ENCODE assay signal across 8 cellular contexts in the genomic region with DNA sequence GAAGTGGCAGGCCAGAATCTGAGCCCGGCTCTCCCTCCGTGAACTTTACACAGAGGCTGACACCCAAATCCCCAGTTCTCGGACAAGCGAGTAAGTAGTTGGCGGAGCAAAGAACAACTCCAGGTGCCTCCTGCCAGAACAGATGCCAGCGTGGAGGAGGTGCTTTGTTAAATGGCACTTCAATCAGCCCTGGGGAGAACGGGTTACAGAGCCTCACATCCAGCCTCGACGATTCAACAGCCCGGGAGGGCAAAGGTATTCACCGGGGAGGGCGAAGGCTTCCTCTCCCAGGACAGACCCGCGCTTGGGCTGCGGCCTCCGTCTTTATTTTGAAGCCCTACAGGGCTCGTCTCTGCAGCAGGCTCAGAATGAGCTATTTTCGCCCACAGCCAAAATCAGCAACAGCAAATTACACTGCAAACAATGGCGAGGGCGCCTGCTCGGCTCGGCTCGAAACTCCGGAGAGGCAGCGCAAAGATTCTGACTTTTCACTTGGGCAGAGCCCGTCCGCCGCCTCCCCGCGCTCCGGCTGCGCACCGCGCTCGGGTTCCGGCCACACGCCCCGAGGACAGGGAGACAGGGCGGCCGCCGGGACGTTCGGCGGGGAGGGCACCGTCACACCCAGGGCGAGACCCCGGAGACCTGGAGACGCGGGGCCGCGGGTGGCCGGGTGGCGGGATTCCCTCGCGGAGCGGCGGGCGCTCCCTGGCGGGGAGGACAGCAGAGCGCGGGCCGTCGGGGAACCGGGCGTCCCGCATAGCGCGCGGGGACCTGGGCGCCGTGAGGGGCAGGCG. TPM values are rescaled to one million over a fixed set of nuclear protein-coding genes. Genes with fewer than 3 reads are reported as not detected.
A peak's percentile ranks its signal among the peaks of the same experiment; 100 is the strongest.
DNase-seq lines count a peak whose midpoint lies in the region; ATAC-seq, FAIRE-seq and TF ChIP-seq lines count a peak whose summit lies in the region.

No MANE protein-coding gene starts in this region.

- H3K27ac ChIP-seq in Panc1 (ENCODE audit: low read length) (no peak overlapping the region), astrocyte (ENCODE audit: low read depth, low read length) (no peak overlapping the region), hepatocyte (peak overlapping the region; percentile 46), psoas muscle (peak overlapping the region; percentile 98)

- in situ Hi-C loops in Panc1 (cut with HindIII; ENCODE audit: low pct_unique_long_range_greater_than_20kb, low sequenced_read_pairs), result no loop called here

- peak; percentile 70 for ATAC-seq in activated CD4-positive, alpha-beta T cell treated with anti-CD3 and anti-CD28 coated beads for 36 hours
- peak; percentile 25 for ATAC-seq in HG02970 (IDR thresholded peaks at IDR 0.05; ENCODE audit: low FRiP score, unreplicated experiment)
- peak; percentile 83 for ATAC-seq in Panc1
- ATAC-seq in psoas muscle, result peak; percentile 63 to 73 (median 72)
- no peak for ATAC-seq in GM18870 (IDR thresholded peaks at IDR 0.05; ENCODE audit: unreplicated experiment)

- H3K79me2 ChIP-seq in astrocyte (ENCODE audit: insufficient read depth, low read length) (no peaks in the 10 kb centered on the region), hepatocyte (peaks cover 19% of the 10 kb centered on the region)

- H3K9me3 ChIP-seq in Panc1 (ENCODE audit: control insufficient read depth, insufficient read depth, low read depth, low read length), result no peaks in the 10 kb centered on the region
- H3K9me3 ChIP-seq in astrocyte (ENCODE audit: insufficient read depth, low read depth, low read length), result no peaks in the 10 kb centered on the region
- no peaks in the 10 kb centered on the region for H3K9me3 ChIP-seq in hepatocyte (ENCODE audit: low read depth)
- H3K9me3 ChIP-seq in psoas muscle, result no peaks in the 10 kb centered on the region

- H3K36me3 Mint-ChIP-seq in activated CD4-positive, alpha-beta T cell treated with anti-CD3 and anti-CD28 coated beads for 36 hours (ENCODE audit: low read depth), result no peaks in the 10 kb centered on the region
- H3K36me3 Mint-ChIP-seq in astrocyte (ENCODE audit: low read depth, unreplicated experiment), result peaks cover 2% of the 10 kb centered on the region

- H2AFZ ChIP-seq in astrocyte (ENCODE audit: low read depth, low read length) (peak overlapping the region; percentile 82), hepatocyte (peak overlapping the region; percentile 89)

- H3K4me3 Mint-ChIP-seq in activated CD4-positive, alpha-beta T cell treated with anti-CD3 and anti-CD28 coated beads for 36 hours, result peak overlapping the region; percentile 60
- H3K4me3 Mint-ChIP-seq in astrocyte (ENCODE audit: unreplicated experiment), result peak overlapping the region; percentile 86

- H3K4me2 ChIP-seq in astrocyte (ENCODE audit: low read length), result peak overlapping the region; percentile 80
- H3K4me2 ChIP-seq in hepatocyte, result peak overlapping the region; percentile 84

- FAIRE-seq in astrocyte (lab: Jason Lieb, UNC), result no peak

- POLR2A ChIA-PET in activated CD4-positive, alpha-beta T cell treated with anti-CD3 and anti-CD28 coated beads for 36 hours (lab: Charles Lee), result no interaction called here
- POLR2A ChIA-PET in Panc1 (lab: Charles Lee), result no interaction called here

- no peak overlapping the region for H3K27ac Mint-ChIP-seq in activated CD4-positive, alpha-beta T cell treated with anti-CD3 and anti-CD28 coated beads for 36 hours
- no peak overlapping the region for H3K27ac Mint-ChIP-seq in astrocyte (ENCODE audit: unreplicated experiment)

- peak overlapping the region; percentile 42 to 53 for H3K4me3 ChIP-seq in Panc1 (ENCODE audit: low read depth in 2 of 2, low read length in 2 of 2)
- peak overlapping the region; percentile 52 for H3K4me3 ChIP-seq in astrocyte (ENCODE audit: insufficient read depth, low read depth, low read length)
- peak overlapping the region; percentile 98 for H3K4me3 ChIP-seq in hepatocyte
- H3K4me3 ChIP-seq in psoas muscle, result peak overlapping the region; percentile 94

- H3K9ac ChIP-seq in astrocyte (ENCODE audit: low read length), result peak overlapping the region; percentile 36

- DNase-seq in activated CD4-positive, alpha-beta T cell treated with anti-CD3 and anti-CD28 coated beads for 36 hours, result peak; percentile 46
- DNase-seq in activated CD4-positive, alpha-beta T cell treated with anti-CD3 and anti-CD28 coated beads for 1 hour, result no peak
- no peak for DNase-seq in Panc1 (ENCODE audit: low read depth, low spot score)
- DNase-seq in astrocyte (ENCODE audit: low read depth), result peak; percentile 15
- DNase-seq in hepatocyte (ENCODE audit: low spot score), result peak; percentile 67
- peak; percentile 64 to 79 for DNase-seq in psoas muscle

- no peaks in the 10 kb centered on the region for H4K20me1 ChIP-seq in astrocyte (ENCODE audit: insufficient read depth, low read length)
- H4K20me1 ChIP-seq in hepatocyte (ENCODE audit: insufficient read depth, poor library complexity, severe bottlenecking), result no peaks in the 10 kb centered on the region

- H3K36me3 ChIP-seq in Panc1 (ENCODE audit: control insufficient read depth, insufficient read depth, low read length) (no peaks in the 10 kb centered on the region; the same call in 1 of the 2 replicates), astrocyte (ENCODE audit: insufficient read depth, low read length) (no peaks in the 10 kb centered on the region), hepatocyte (replicated peaks; ENCODE audit: insufficient read depth, low read depth) (no peaks in the 10 kb centered on the region), psoas muscle (ENCODE audit: insufficient read depth in 1 of 2, low read depth in 1 of 2) (no peaks in the 10 kb centered on the region)

- H3K9me3 Mint-ChIP-seq in activated CD4-positive, alpha-beta T cell treated with anti-CD3 and anti-CD28 coated beads for 36 hours (ENCODE audit: low read depth), result no peaks in the 10 kb centered on the region
- no peaks in the 10 kb centered on the region for H3K9me3 Mint-ChIP-seq in astrocyte (ENCODE audit: unreplicated experiment)

- no TSS peak for BruUV-seq in Panc1 (replicated peaks; lab: Mats Ljungman, UMichigan)

- peaks cover 3% of the 10 kb centered on the region; the same call in 1 of the 2 replicates for H3K4me1 ChIP-seq in Panc1 (ENCODE audit: control insufficient read depth, insufficient read depth, low read length)
- peaks cover 8% of the 10 kb centered on the region for H3K4me1 ChIP-seq in astrocyte (ENCODE audit: insufficient read depth, low read length)
- H3K4me1 ChIP-seq in hepatocyte (ENCODE audit: insufficient read depth), result no peaks in the 10 kb centered on the region
- H3K4me1 ChIP-seq in psoas muscle, result peaks cover 39% of the 10 kb centered on the region

- CTCF ChIA-PET in activated CD4-positive, alpha-beta T cell treated with anti-CD3 and anti-CD28 coated beads for 36 hours (lab: Charles Lee), result interaction anchor here (0.6 to 1.4 kb wide), 2 partner anchors 12 to 38 kb away, joined by 3 read pairs; no protein-coding TSS in a partner anchor
- CTCF ChIA-PET in Panc1 (lab: Charles Lee), result no interaction called here

- 9% methylated on average over 31 of the region's 72 CpGs for WGBS in hepatocyte (ENCODE audit: low lambda C conversion rate, missing lambda C conversion rate)
- 1 to 2% (median 2%) methylated on average over 49 to 72 of the region's 72 CpGs for WGBS in psoas muscle, 3 donors

- intact Hi-C loops in activated CD4-positive, alpha-beta T cell treated with anti-CD3 and anti-CD28 coated beads for 36 hours (cut with DNase I, micrococcal nuclease), result loop anchor here in 1 of 2 experiments (10.0 kb wide), 1 partner anchor 195 kb away; a partner anchor contains a TSS
- intact Hi-C loops in Panc1 (cut with micrococcal nuclease; ENCODE audit: unreplicated experiment) (no loop called here), psoas muscle (cut with DNase I) (loop anchor here (2.0 to 5.0 kb wide), 2 partner anchors 32 to 63 kb away; no protein-coding TSS in a partner anchor)

- peaks cover 7% of the 10 kb centered on the region for H3K4me1 Mint-ChIP-seq in activated CD4-positive, alpha-beta T cell treated with anti-CD3 and anti-CD28 coated beads for 36 hours
- peaks cover 5% of the 10 kb centered on the region for H3K4me1 Mint-ChIP-seq in astrocyte (ENCODE audit: low read depth, unreplicated experiment)

- peak; percentile 74 for TF ChIP-seq CTCF in Panc1 (IDR thresholded peaks at IDR 0.05)
- TF ChIP-seq CTCF in astrocyte (IDR thresholded peaks at IDR 0.05; ENCODE audit: insufficient read depth, low read depth, low read length), result no peak
- peak; percentile 38 for TF ChIP-seq CTCF in hepatocyte (IDR thresholded peaks at IDR 0.05; ENCODE audit: poor library complexity)
- TF ChIP-seq CTCF in psoas muscle (IDR thresholded peaks at IDR 0.05), result peak; percentile 47

- peaks cover 60% of the 10 kb centered on the region for H3K27me3 Mint-ChIP-seq in activated CD4-positive, alpha-beta T cell treated with anti-CD3 and anti-CD28 coated beads for 36 hours
- no peaks in the 10 kb centered on the region for H3K27me3 Mint-ChIP-seq in astrocyte (ENCODE audit: low read depth, unreplicated experiment)

- H3K27me3 ChIP-seq in Panc1 (ENCODE audit: control insufficient read depth, insufficient read depth, low read length) (peaks cover 29% of the 10 kb centered on the region), astrocyte (ENCODE audit: insufficient read depth, low read length) (peaks cover 36% of the 10 kb centered on the region), hepatocyte (no peaks in the 10 kb centered on the region), psoas muscle (ENCODE audit: insufficient read depth in 3 of 3, low read length in 2 of 3) (no peaks in the 10 kb centered on the region)

- H3K9me2 ChIP-seq in hepatocyte (replicated peaks; ENCODE audit: insufficient read depth), result no peaks in the 10 kb centered on the region

RNA-seq across cellular contexts. Expression of a gene that starts 0.8 kb away (rescaled TPM):
- under 1 TPM; 0.05 to 0.16 TPM for total RNA-seq in activated CD4-positive, alpha-beta T cell treated with anti-CD3 and anti-CD28 coated beads for 36 hours
- total RNA-seq in Panc1 (2021; ENCODE audit: unreplicated experiment), result 0.92 TPM
- polyA plus RNA-seq in Panc1 (2012; ENCODE audit: insufficient read length), result 1.2 TPM
- total RNA-seq in astrocyte, result 2.8 and 3.5 TPM in 2 replicates
- total RNA-seq in hepatocyte, result 4.5 and 7.8 TPM in 2 replicates
- polyA plus RNA-seq in hepatocyte, result 4.0 and 5.7 TPM in 2 replicates
- total RNA-seq in psoas muscle, result 10 to 100 TPM; 18.2 to 61.6 (median 28.0) TPM
- polyA plus RNA-seq in psoas muscle, result 10 to 100 TPM; 10.6 to 32.6 (median 10.8) TPM

Comparison
In these comparisons a context has a peak if more than half of its experiments do, and no peak if none do; other contexts are left out.
1. DNase-seq: peak in activated CD4-positive, alpha-beta T cell treated with anti-CD3 and anti-CD28 coated beads for 36 hours (single experiment), astrocyte (single experiment), hepatocyte (single experiment) and psoas muscle (2 of 2); none in activated CD4-positive, alpha-beta T cell treated with anti-CD3 and anti-CD28 coated beads for 1 hour (single experiment) and Panc1 (single experiment).
2. H3K27ac ChIP-seq: peak in hepatocyte (single experiment) and psoas muscle (single experiment); none in Panc1 (single experiment) and astrocyte (single experiment).
3. H3K4me3 ChIP-seq: peak in every context shown above with its lines; median percentile 98 in hepatocyte; 94 in psoas muscle; 52 in astrocyte; 48 in Panc1.